ENCODE assay signal across 1 cellular context in the genomic region with DNA sequence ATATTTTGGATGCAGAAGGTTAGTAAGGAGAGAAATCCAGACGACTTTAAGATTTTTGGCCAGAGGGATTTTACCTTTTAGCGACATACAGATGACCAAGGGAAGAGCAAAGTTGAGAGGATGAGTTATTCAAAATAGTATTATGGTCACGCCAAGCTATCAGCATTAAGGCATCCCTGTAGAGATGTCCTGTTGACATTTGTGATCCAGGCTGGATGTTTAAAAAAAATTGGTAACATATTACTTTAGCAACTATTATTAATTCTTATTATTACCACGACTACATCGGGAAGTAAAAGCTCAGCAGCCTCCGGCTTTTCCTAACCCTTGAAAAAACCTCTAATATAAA.
A peak's percentile ranks its signal among the peaks of the same experiment; 100 is the strongest.
TF ChIP-seq lines count a peak whose summit lies in the region.

No MANE protein-coding gene starts in this region.

TF ChIP-seq in HEK293, 187 proteins besides CTCF, POLR2A, EP300 and RAD21 (continued from another document):
- TF ChIP-seq ZBTB6 (tag by site-specific recombination; IDR thresholded peaks at IDR 0.05) (0 out of 2 replicates have a peak, but pooled peaks have one; percentile 9), ZNF664 (tag by site-specific recombination; IDR thresholded peaks at IDR 0.05) (no peak), HOXC10 (CRISPR knock-in tag; IDR thresholded peaks at IDR 0.05) (no peak), ZNF132 (tag by site-specific recombination; IDR thresholded peaks at IDR 0.05; ENCODE audit: borderline replicate concordance) (no peak), ZNF530 (tag by site-specific recombination; IDR thresholded peaks at IDR 0.05; ENCODE audit: low read depth) (peak; percentile 73; the same call in 1 of the 2 replicates), GLIS1 (tag by site-specific recombination; IDR thresholded peaks at IDR 0.05) (no peak), ZNF341 (tag by site-specific recombination; IDR thresholded peaks at IDR 0.05; ENCODE audit: low read depth) (no peak), HOXD13 (CRISPR knock-in tag; IDR thresholded peaks at IDR 0.05; ENCODE audit: borderline replicate concordance) (no peak), ZNF521 (tag by site-specific recombination; IDR thresholded peaks at IDR 0.05) (no peak), ZNF777 (tag by site-specific recombination; IDR thresholded peaks at IDR 0.05; ENCODE audit: borderline replicate concordance) (no peak), PRDM2 (tag by site-specific recombination; IDR thresholded peaks at IDR 0.05; ENCODE audit: borderline replicate concordance) (no peak), ZNF768 (tag by site-specific recombination; IDR thresholded peaks at IDR 0.05) (no peak)
